ENCODE assay signal across 1 cellular context in the genomic region with DNA sequence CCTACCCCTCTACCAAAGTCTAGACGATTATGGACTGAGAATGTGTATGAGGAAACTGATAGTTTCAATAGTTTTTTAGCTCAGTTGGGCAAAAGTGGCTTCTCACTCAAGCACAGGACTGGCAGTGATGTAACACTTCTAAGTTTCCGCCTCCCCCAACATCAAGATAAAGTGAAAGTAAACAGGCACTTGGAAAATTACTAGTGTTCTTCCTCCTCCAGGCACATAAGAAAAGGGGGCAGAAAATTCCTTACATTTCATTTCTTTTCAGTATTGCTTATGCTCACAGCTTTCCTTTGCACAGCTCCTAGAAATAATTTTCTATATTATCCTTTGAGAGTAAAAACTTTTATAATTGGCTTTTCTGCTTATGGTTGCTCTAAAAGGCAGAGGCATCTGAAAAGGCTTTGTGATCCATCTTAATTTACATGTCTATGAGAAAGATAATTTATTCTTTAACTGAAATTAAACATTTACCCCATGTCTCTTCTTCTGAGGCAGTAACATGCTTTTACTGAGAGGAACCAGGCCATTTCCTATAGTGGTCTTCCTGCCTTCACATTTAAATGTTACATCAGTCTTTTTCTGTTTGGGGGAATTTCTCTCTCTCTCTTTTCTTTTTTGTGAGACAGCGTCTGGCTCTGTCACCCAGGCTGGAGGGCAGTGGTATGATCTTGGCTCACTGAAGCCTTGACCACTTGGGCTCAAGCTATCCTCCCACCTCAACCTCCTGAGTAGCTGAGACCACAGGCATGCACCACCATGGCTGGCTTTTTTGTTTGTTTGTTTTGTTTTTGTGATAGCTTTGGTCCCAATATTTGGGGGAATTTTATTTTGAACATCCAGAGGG.
TF ChIP-seq lines count a peak whose summit lies in the region.

No MANE protein-coding gene starts in this region.

TF ChIP-seq in K562, 482 proteins besides CTCF, POLR2A, EP300 and RAD21 (continued from another document and continues in another):
- peak; percentile 56; the same call in 1 of the 2 replicates for TF ChIP-seq POLR2AphosphoS5 (IDR thresholded peaks at IDR 0.05; ENCODE audit: control insufficient read depth, insufficient read depth, low read depth, low read length)
- peak; percentile 87 for TF ChIP-seq DPF2 (IDR thresholded peaks at IDR 0.05)
- peak; percentile 29; the same call in 1 of the 2 replicates for TF ChIP-seq BHLHE40 (IDR thresholded peaks at IDR 0.05; ENCODE audit: low read length)
- TF ChIP-seq ZNF445 (CRISPR knock-in tag; IDR thresholded peaks at IDR 0.05; ENCODE audit: low read depth): no peak
- 0 out of 2 replicates have a peak, but pooled peaks have one; percentile 0 for TF ChIP-seq GATAD2A (IDR thresholded peaks at IDR 0.05)
- no peak for TF ChIP-seq KLF16 (IDR thresholded peaks at IDR 0.05)
- peak; percentile 35; the same call in 1 of the 2 replicates for TF ChIP-seq MAFG (tag; conservative IDR thresholded peaks at IDR 0.05)
- TF ChIP-seq, protein P1, sequence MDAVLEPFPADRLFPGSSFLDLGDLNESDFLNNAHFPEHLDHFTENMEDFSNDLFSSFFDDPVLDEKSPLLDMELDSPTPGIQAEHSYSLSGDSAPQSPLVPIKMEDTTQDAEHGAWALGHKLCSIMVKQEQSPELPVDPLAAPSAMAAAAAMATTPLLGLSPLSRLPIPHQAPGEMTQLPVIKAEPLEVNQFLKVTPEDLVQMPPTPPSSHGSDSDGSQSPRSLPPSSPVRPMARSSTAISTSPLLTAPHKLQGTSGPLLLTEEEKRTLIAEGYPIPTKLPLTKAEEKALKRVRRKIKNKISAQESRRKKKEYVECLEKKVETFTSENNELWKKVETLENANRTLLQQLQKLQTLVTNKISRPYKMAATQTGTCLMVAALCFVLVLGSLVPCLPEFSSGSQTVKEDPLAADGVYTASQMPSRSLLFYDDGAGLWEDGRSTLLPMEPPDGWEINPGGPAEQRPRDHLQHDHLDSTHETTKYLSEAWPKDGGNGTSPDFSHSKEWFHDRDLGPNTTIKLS (IDR thresholded peaks at IDR 0.05; ENCODE audit: borderline replicate concordance, low read depth): no peak
- 0 out of 2 replicates have a peak, but pooled peaks have one; percentile 40 for TF ChIP-seq MBD2 (IDR thresholded peaks at IDR 0.05; ENCODE audit: borderline replicate concordance, low read depth)
- no peak for TF ChIP-seq HMG20A (CRISPR knock-in tag; conservative IDR thresholded peaks at IDR 0.05)
- TF ChIP-seq RBFOX2 (IDR thresholded peaks at IDR 0.05; ENCODE audit: low read depth, low read length): 0 out of 2 replicates have a peak, but pooled peaks have one; percentile 51
- TF ChIP-seq GATA2 (CRISPR knock-in tag; IDR thresholded peaks at IDR 0.05): peak; percentile 40; the same call in 1 of the 2 replicates
- TF ChIP-seq ARID1B (IDR thresholded peaks at IDR 0.05): peak; percentile 65
- TF ChIP-seq, protein P2, sequence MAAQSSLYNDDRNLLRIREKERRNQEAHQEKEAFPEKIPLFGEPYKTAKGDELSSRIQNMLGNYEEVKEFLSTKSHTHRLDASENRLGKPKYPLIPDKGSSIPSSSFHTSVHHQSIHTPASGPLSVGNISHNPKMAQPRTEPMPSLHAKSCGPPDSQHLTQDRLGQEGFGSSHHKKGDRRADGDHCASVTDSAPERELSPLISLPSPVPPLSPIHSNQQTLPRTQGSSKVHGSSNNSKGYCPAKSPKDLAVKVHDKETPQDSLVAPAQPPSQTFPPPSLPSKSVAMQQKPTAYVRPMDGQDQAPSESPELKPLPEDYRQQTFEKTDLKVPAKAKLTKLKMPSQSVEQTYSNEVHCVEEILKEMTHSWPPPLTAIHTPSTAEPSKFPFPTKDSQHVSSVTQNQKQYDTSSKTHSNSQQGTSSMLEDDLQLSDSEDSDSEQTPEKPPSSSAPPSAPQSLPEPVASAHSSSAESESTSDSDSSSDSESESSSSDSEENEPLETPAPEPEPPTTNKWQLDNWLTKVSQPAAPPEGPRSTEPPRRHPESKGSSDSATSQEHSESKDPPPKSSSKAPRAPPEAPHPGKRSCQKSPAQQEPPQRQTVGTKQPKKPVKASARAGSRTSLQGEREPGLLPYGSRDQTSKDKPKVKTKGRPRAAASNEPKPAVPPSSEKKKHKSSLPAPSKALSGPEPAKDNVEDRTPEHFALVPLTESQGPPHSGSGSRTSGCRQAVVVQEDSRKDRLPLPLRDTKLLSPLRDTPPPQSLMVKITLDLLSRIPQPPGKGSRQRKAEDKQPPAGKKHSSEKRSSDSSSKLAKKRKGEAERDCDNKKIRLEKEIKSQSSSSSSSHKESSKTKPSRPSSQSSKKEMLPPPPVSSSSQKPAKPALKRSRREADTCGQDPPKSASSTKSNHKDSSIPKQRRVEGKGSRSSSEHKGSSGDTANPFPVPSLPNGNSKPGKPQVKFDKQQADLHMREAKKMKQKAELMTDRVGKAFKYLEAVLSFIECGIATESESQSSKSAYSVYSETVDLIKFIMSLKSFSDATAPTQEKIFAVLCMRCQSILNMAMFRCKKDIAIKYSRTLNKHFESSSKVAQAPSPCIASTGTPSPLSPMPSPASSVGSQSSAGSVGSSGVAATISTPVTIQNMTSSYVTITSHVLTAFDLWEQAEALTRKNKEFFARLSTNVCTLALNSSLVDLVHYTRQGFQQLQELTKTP (IDR thresholded peaks at IDR 0.05; ENCODE audit: low read depth in 1 of 2, partially characterized antibody in 2 of 2): peak in 1 of 2 experiments; percentile 40
- TF ChIP-seq ZNF175 (CRISPR knock-in tag; IDR thresholded peaks at IDR 0.05; ENCODE audit: low read depth): peak; percentile 58; the same call in 1 of the 2 replicates
- TF ChIP-seq, protein P3, sequence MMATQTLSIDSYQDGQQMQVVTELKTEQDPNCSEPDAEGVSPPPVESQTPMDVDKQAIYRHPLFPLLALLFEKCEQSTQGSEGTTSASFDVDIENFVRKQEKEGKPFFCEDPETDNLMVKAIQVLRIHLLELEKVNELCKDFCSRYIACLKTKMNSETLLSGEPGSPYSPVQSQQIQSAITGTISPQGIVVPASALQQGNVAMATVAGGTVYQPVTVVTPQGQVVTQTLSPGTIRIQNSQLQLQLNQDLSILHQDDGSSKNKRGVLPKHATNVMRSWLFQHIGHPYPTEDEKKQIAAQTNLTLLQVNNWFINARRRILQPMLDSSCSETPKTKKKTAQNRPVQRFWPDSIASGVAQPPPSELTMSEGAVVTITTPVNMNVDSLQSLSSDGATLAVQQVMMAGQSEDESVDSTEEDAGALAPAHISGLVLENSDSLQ (IDR thresholded peaks at IDR 0.05): peak; percentile 58
- TF ChIP-seq EHMT2 (IDR thresholded peaks at IDR 0.05): no peak
- TF ChIP-seq CBX2 (IDR thresholded peaks at IDR 0.05; ENCODE audit: insufficient read depth, low read length, poor library complexity, severe bottlenecking): no peak
- TF ChIP-seq RBM22 (IDR thresholded peaks at IDR 0.05; ENCODE audit: low read depth, low read length, poor library complexity, severe bottlenecking): no peak
- peak; percentile 64; the same call in 1 of the 2 replicates for TF ChIP-seq SMARCC2 (IDR thresholded peaks at IDR 0.05; ENCODE audit: low read depth)
- no peak for TF ChIP-seq TAF15 (IDR thresholded peaks at IDR 0.05; ENCODE audit: low read depth, low read length)
- TF ChIP-seq, protein P4, sequence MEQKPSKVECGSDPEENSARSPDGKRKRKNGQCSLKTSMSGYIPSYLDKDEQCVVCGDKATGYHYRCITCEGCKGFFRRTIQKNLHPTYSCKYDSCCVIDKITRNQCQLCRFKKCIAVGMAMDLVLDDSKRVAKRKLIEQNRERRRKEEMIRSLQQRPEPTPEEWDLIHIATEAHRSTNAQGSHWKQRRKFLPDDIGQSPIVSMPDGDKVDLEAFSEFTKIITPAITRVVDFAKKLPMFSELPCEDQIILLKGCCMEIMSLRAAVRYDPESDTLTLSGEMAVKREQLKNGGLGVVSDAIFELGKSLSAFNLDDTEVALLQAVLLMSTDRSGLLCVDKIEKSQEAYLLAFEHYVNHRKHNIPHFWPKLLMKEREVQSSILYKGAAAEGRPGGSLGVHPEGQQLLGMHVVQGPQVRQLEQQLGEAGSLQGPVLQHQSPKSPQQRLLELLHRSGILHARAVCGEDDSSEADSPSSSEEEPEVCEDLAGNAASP (IDR thresholded peaks at IDR 0.05): no peak
- TF ChIP-seq CCNT2 (IDR thresholded peaks at IDR 0.05; ENCODE audit: borderline replicate concordance, extremely low read depth, insufficient read length, low read depth, low read length): peak; percentile 31
- TF ChIP-seq DMBX1 (CRISPR knock-in tag; IDR thresholded peaks at IDR 0.05; ENCODE audit: borderline replicate concordance): no peak
- TF ChIP-seq, protein P5, sequence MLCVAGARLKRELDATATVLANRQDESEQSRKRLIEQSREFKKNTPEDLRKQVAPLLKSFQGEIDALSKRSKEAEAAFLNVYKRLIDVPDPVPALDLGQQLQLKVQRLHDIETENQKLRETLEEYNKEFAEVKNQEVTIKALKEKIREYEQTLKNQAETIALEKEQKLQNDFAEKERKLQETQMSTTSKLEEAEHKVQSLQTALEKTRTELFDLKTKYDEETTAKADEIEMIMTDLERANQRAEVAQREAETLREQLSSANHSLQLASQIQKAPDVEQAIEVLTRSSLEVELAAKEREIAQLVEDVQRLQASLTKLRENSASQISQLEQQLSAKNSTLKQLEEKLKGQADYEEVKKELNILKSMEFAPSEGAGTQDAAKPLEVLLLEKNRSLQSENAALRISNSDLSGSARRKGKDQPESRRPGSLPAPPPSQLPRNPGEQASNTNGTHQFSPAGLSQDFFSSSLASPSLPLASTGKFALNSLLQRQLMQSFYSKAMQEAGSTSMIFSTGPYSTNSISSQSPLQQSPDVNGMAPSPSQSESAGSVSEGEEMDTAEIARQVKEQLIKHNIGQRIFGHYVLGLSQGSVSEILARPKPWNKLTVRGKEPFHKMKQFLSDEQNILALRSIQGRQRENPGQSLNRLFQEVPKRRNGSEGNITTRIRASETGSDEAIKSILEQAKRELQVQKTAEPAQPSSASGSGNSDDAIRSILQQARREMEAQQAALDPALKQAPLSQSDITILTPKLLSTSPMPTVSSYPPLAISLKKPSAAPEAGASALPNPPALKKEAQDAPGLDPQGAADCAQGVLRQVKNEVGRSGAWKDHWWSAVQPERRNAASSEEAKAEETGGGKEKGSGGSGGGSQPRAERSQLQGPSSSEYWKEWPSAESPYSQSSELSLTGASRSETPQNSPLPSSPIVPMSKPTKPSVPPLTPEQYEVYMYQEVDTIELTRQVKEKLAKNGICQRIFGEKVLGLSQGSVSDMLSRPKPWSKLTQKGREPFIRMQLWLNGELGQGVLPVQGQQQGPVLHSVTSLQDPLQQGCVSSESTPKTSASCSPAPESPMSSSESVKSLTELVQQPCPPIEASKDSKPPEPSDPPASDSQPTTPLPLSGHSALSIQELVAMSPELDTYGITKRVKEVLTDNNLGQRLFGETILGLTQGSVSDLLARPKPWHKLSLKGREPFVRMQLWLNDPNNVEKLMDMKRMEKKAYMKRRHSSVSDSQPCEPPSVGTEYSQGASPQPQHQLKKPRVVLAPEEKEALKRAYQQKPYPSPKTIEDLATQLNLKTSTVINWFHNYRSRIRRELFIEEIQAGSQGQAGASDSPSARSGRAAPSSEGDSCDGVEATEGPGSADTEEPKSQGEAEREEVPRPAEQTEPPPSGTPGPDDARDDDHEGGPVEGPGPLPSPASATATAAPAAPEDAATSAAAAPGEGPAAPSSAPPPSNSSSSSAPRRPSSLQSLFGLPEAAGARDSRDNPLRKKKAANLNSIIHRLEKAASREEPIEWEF (CRISPR knock-in tag; IDR thresholded peaks at IDR 0.05): no peak
- 0 out of 2 replicates have a peak, but pooled peaks have one; percentile 17 for TF ChIP-seq ZNF766 (CRISPR knock-in tag; conservative IDR thresholded peaks at IDR 0.05)
- peak; percentile 73 for TF ChIP-seq SOX6 (IDR thresholded peaks at IDR 0.05)
- TF ChIP-seq, protein P6, sequence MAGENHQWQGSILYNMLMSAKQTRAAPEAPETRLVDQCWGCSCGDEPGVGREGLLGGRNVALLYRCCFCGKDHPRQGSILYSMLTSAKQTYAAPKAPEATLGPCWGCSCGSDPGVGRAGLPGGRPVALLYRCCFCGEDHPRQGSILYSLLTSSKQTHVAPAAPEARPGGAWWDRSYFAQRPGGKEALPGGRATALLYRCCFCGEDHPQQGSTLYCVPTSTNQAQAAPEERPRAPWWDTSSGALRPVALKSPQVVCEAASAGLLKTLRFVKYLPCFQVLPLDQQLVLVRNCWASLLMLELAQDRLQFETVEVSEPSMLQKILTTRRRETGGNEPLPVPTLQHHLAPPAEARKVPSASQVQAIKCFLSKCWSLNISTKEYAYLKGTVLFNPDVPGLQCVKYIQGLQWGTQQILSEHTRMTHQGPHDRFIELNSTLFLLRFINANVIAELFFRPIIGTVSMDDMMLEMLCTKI (IDR thresholded peaks at IDR 0.05; ENCODE audit: partially characterized antibody): no peak
- TF ChIP-seq, protein P7, sequence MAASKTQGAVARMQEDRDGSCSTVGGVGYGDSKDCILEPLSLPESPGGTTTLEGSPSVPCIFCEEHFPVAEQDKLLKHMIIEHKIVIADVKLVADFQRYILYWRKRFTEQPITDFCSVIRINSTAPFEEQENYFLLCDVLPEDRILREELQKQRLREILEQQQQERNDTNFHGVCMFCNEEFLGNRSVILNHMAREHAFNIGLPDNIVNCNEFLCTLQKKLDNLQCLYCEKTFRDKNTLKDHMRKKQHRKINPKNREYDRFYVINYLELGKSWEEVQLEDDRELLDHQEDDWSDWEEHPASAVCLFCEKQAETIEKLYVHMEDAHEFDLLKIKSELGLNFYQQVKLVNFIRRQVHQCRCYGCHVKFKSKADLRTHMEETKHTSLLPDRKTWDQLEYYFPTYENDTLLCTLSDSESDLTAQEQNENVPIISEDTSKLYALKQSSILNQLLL (CRISPR knock-in tag; IDR thresholded peaks at IDR 0.05; ENCODE audit: borderline replicate concordance): no peak
- TF ChIP-seq, protein P8, sequence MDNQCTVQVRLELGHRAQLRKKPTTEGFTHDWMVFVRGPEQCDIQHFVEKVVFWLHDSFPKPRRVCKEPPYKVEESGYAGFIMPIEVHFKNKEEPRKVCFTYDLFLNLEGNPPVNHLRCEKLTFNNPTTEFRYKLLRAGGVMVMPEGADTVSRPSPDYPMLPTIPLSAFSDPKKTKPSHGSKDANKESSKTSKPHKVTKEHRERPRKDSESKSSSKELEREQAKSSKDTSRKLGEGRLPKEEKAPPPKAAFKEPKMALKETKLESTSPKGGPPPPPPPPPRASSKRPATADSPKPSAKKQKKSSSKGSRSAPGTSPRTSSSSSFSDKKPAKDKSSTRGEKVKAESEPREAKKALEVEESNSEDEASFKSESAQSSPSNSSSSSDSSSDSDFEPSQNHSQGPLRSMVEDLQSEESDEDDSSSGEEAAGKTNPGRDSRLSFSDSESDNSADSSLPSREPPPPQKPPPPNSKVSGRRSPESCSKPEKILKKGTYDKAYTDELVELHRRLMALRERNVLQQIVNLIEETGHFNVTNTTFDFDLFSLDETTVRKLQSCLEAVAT (IDR thresholded peaks at IDR 0.05): peak in 1 of 2 experiments; percentile 58; a peak in 1 of 4 replicates
- TF ChIP-seq PHF20 (IDR thresholded peaks at IDR 0.05; ENCODE audit: partially characterized antibody): peak; percentile 36
- peak; percentile 31; the same call in 1 of the 2 replicates for TF ChIP-seq TAF7 (tag; IDR thresholded peaks at IDR 0.05)
- peak; percentile 33 for TF ChIP-seq TAF1 (IDR thresholded peaks at IDR 0.05; ENCODE audit: control insufficient read depth, extremely low read depth, insufficient read depth, low read length, severe bottlenecking)
- TF ChIP-seq YBX1 (IDR thresholded peaks at IDR 0.05): no peak
- TF ChIP-seq PHF8 (IDR thresholded peaks at IDR 0.05; ENCODE audit: borderline replicate concordance, low read length): no peak
- peak; percentile 24 for TF ChIP-seq BRD9 (IDR thresholded peaks at IDR 0.05; ENCODE audit: low read depth, partially characterized antibody)
